ENCODE assay signal across 11 cellular contexts in genomic region chr3:58325525-58325992, GRCh38. TPM values are rescaled to one million over a fixed set of nuclear protein-coding genes. Genes with fewer than 3 reads are reported as not detected.
A peak's percentile ranks its signal among the peaks of the same experiment; 100 is the strongest.
DNase-seq lines count a peak whose midpoint lies in the region; ATAC-seq and TF ChIP-seq lines count a peak whose summit lies in the region.
"Had no signal": no experiment of that assay in that cellular context is flagged by ENCODE, and none has a peak within 500 bp of the region (broad histone marks: within the 10 kb centered on the region; RNA-seq: fewer than 3 reads in every experiment).

No MANE protein-coding gene starts in this region.

- TF ChIP-seq CTCF in HEK293 (tag by site-specific recombination; IDR thresholded peaks at IDR 0.05) (no peak), right atrium auricular region (IDR thresholded peaks at IDR 0.05) (no peak), spleen (IDR thresholded peaks at IDR 0.05 in 8 of 11, conservative IDR thresholded peaks at IDR 0.05 in 3 of 11) (no peak)
- TF ChIP-seq CTCF in activated CD8-positive, alpha-beta T cell treated with anti-CD3 and anti-CD28 coated beads for 36 hours (IDR thresholded peaks at IDR 0.05) = no peak

- peaks cover 7% of the 10 kb centered on the region for H3K36me3 Mint-ChIP-seq in activated CD8-positive, alpha-beta T cell treated with anti-CD3 and anti-CD28 coated beads for 36 hours (ENCODE audit: low read depth)
- H3K36me3 Mint-ChIP-seq: naive B cell had no signal

- H3K27me3 ChIP-seq in right atrium auricular region (no peaks in the 10 kb centered on the region), spleen (replicated peaks in 1 of 7) (no peaks in the 10 kb centered on the region)
- H3K27me3 ChIP-seq: breast epithelium had no signal

- H3K4me1 Mint-ChIP-seq in activated CD8-positive, alpha-beta T cell treated with anti-CD3 and anti-CD28 coated beads for 36 hours (ENCODE audit: low read depth) = peaks cover 40% of the 10 kb centered on the region

- no peak for ATAC-seq in activated CD8-positive, alpha-beta T cell treated with anti-CD3 and anti-CD28 coated beads for 36 hours
- no peak for ATAC-seq in GM19351 (IDR thresholded peaks at IDR 0.05; ENCODE audit: unreplicated experiment)
- ATAC-seq: activated CD4-positive, CD25-positive, alpha-beta regulatory T cell treated with anti-CD3 and anti-CD28 coated beads, Interleukin-2, amount 50 U/mL, for 24 hours had no signal

- H3K9me3 ChIP-seq in HEK293 (ENCODE audit: control insufficient read depth, insufficient read depth, low read depth, low read length) (no peaks in the 10 kb centered on the region), right atrium auricular region (no peaks in the 10 kb centered on the region), spleen (no peaks in the 10 kb centered on the region)
- H3K9me3 ChIP-seq: breast epithelium had no signal

- 0 out of 2 replicates have a peak, but pooled peaks cover 5% of the 10 kb centered on the region for H3K4me1 ChIP-seq in HEK293 (ENCODE audit: control insufficient read depth, insufficient read depth, low read length)
- H3K4me1 ChIP-seq in right atrium auricular region = peaks cover 0 to 10% of the 10 kb centered on the region in 2 donors
- peaks cover 20 to 62% (median 40%) of the 10 kb centered on the region in 6 donors for H3K4me1 ChIP-seq in spleen
- H3K4me1 ChIP-seq: breast epithelium had no signal

- H3K36me3 ChIP-seq in HEK293 (ENCODE audit: control insufficient read depth in 2 of 2, insufficient read depth in 1 of 2, low read length in 2 of 2) (peaks cover 0 to 7% of the 10 kb centered on the region in 2 experiments; a peak in 2 of 3 replicates), right atrium auricular region (no peaks in the 10 kb centered on the region), spleen (no peaks in the 10 kb centered on the region)
- H3K36me3 ChIP-seq: breast epithelium had no signal

- H3K27ac ChIP-seq in HEK293 (ENCODE audit: extremely low read depth, low read depth, low read length) = no peak overlapping the region
- H3K27ac ChIP-seq in right atrium auricular region = peak overlapping the region; percentile 23 to 30
- peak overlapping the region; percentile 21 to 79 (median 70) for H3K27ac ChIP-seq in spleen
- H3K27ac ChIP-seq: PC-9 had no signal

- H3K27me3 Mint-ChIP-seq in activated CD8-positive, alpha-beta T cell treated with anti-CD3 and anti-CD28 coated beads for 36 hours = no peaks in the 10 kb centered on the region
- H3K27me3 Mint-ChIP-seq: naive B cell had no signal

- H3K4me3 ChIP-seq in HEK293 (ENCODE audit: low read depth, low read length) (no peak overlapping the region), right atrium auricular region (no peak overlapping the region), spleen (no peak overlapping the region)
- H3K4me3 ChIP-seq: breast epithelium, PC-9 had no signal

- intact Hi-C loops in activated CD8-positive, alpha-beta T cell treated with anti-CD3 and anti-CD28 coated beads for 36 hours (cut with micrococcal nuclease) = no loop called here
- intact Hi-C loops in spleen (cut with DNase I; ENCODE audit: low total_unique reads) = loop anchor here (10.0 kb wide), 1 partner anchor 209 kb away; the partner anchor contains the start of gene ACOX2

- POLR2A ChIA-PET in HEK293 (lab: Yijun Ruan, JAX) = no interaction called here
- POLR2A ChIA-PET in activated CD8-positive, alpha-beta T cell treated with anti-CD3 and anti-CD28 coated beads for 36 hours (lab: Charles Lee) = interaction anchor here (1.4 to 1.5 kb wide), 2 partner anchors 9 to 25 kb away, joined by 3 to 4 read pairs; no protein-coding TSS in a partner anchor

- peak overlapping the region; percentile 87 for H3K27ac Mint-ChIP-seq in activated CD8-positive, alpha-beta T cell treated with anti-CD3 and anti-CD28 coated beads for 36 hours

- WGBS in spleen, 5 donors = 36 to 62% (median 49%) methylated on average over 2 of the region's 2 CpGs

- CTCF ChIA-PET in HEK293 (lab: Yijun Ruan, JAX) = interaction anchor here (0.5 to 3.2 kb wide), 4 partner anchors 19 to 167 kb away, joined by 5 to 14 read pairs (median 6); partner anchors contain the start of genes HTD2 and RPP14
- CTCF ChIA-PET in activated CD8-positive, alpha-beta T cell treated with anti-CD3 and anti-CD28 coated beads for 36 hours (lab: Charles Lee) = interaction anchor here (1.2 to 4.4 kb wide), 3 partner anchors 10 to 18 kb away, joined by 3 to 35 read pairs (median 4); partner anchors contain the start of genes HTD2 and RPP14

- H3K9me3 Mint-ChIP-seq in activated CD8-positive, alpha-beta T cell treated with anti-CD3 and anti-CD28 coated beads for 36 hours = no peaks in the 10 kb centered on the region
- H3K9me3 Mint-ChIP-seq: naive B cell had no signal

- TF ChIP-seq POLR2A in spleen (IDR thresholded peaks at IDR 0.05) = no peak

- DNase-seq in activated CD8-positive, alpha-beta T cell treated with anti-CD3 and anti-CD28 coated beads for 36 hours = no peak
- no peak for DNase-seq in right atrium auricular region (ENCODE audit: low spot score)
- DNase-seq in spleen = no peak
- no peak for DNase-seq in RPMI8226
- DNase-seq in stimulated activated naive CD4-positive, alpha-beta T cell (lab: John Stamatoyannopoulos, UW) = no peak
- DNase-seq: naive B cell, PC-9 had no signal

- H3K4me3 Mint-ChIP-seq in activated CD8-positive, alpha-beta T cell treated with anti-CD3 and anti-CD28 coated beads for 36 hours = no peak overlapping the region

TF ChIP-seq in HEK293, 187 proteins besides CTCF, POLR2A, EP300 and RAD21:
- TF ChIP-seq PRDM1 (tag by site-specific recombination; IDR thresholded peaks at IDR 0.05) (peak; percentile 39; the same call in 1 of the 2 replicates), ZBTB26 (tag by site-specific recombination; optimal IDR thresholded peaks at IDR 0.05) (no peak)

RNA-seq across cellular contexts. Expression of gene PXK, which starts 7.1 kb away (rescaled TPM):
- 10 to 100 TPM; 22.2 to 23.6 TPM for total RNA-seq in activated CD8-positive, alpha-beta T cell treated with anti-CD3 and anti-CD28 coated beads for 36 hours
- total RNA-seq in right atrium auricular region = 10 to 100 TPM; 18.3 to 22.5 TPM
- total RNA-seq in spleen = 10 to 100 TPM; 39.4 to 80.9 (median 56.5) TPM
- 10 to 100 TPM; 19.3 to 25.3 (median 19.9) TPM for polyA plus RNA-seq in spleen

RNA-seq across cellular contexts. Expression of gene HTD2, which starts 19.2 kb away (rescaled TPM):
- total RNA-seq in activated CD8-positive, alpha-beta T cell treated with anti-CD3 and anti-CD28 coated beads for 36 hours = 1 to 10 TPM; 8.4 to 9.6 TPM
- total RNA-seq in right atrium auricular region (10 to 100 TPM; 12.1 to 14.7 TPM), spleen (10 to 100 TPM in 3 of 7 donors, 1 to 10 TPM in 4; 6.4 to 20.0 (median 8.7) TPM)
- 1 to 10 TPM; 2.3 to 5.6 (median 3.6) TPM for polyA plus RNA-seq in spleen

RNA-seq across cellular contexts. Expression of gene RPP14, which starts 19.5 kb away (rescaled TPM):
- total RNA-seq in activated CD8-positive, alpha-beta T cell treated with anti-CD3 and anti-CD28 coated beads for 36 hours = 10 to 100 TPM; 16.1 to 18.0 TPM
- 10 to 100 TPM in 1 of 2 donors, 1 to 10 TPM in 1; 10.0 to 10.9 TPM for total RNA-seq in right atrium auricular region
- total RNA-seq in spleen = 10 to 100 TPM; 13.3 to 21.3 (median 16.1) TPM
- 10 to 100 TPM in 1 of 3 donors, 1 to 10 TPM in 2; 6.2 to 12.2 (median 7.1) TPM for polyA plus RNA-seq in spleen
